Comparison of ENCODE assay signal across 8 cellular contexts in genomic region chr10:95756061-95756751, GRCh38. TPM values are rescaled to one million over a fixed set of nuclear protein-coding genes. Genes with fewer than 3 reads are reported as not detected.
DNase-seq lines count a peak whose midpoint lies in the region; ATAC-seq and TF ChIP-seq lines count a peak whose summit lies in the region.

ENTPD1 (plus strand) TSS chr10:95756163; CDS start chr10:95756240, 77 bp downstream.

- H3K27ac ChIP-seq in neutrophil: peak within 1 kb of the TSS; percentile 94

- peaks cover 5% of the 10 kb centered on the region for H3K27me3 Mint-ChIP-seq in activated CD8-positive, alpha-beta memory T cell treated with anti-CD3 and anti-CD28 coated beads, Interleukin-2, amount 10 ng/mL, durations not matched to agents 7 days and 5 days

- H3K4me1 ChIP-seq in neutrophil (ENCODE audit: control insufficient read depth in 1 of 2, insufficient read depth in 1 of 2, low read depth in 1 of 2, low read length in 1 of 2): peaks cover 65 to 66% of the 10 kb centered on the region in 2 experiments

- no peaks in the 10 kb centered on the region for H3K27me3 ChIP-seq in neutrophil

- peak; percentile 49 for DNase-seq in activated CD8-positive, alpha-beta memory T cell treated with anti-CD3 and anti-CD28 coated beads, Interleukin-2, amount 10 ng/mL, durations not matched to agents 7 days and 5 days
- DNase-seq in activated CD8-positive, alpha-beta memory T cell treated with anti-CD3 and anti-CD28 coated beads, Interleukin-2, amount 50 U/mL, for 4 hours: no peak
- DNase-seq in SIG-M5 treated with dmso at 0.1 percent for 504 hours (lab: John Stamatoyannopoulos, UW; ENCODE audit: unreplicated experiment): peak; percentile 90
- DNase-seq in fibroblast of villous mesenchyme (ENCODE audit: low read depth): peak; percentile 66
- no peak for DNase-seq in effector CD4-positive, alpha-beta T cell
- DNase-seq in activated CD8-positive, alpha-beta memory T cell treated with anti-CD3 and anti-CD28 coated beads for 24 hours: no peak
- no peak for DNase-seq in DMS114 treated with DMSO at 0.1 percent for 48 hours (lab: John Stamatoyannopoulos, UW; ENCODE audit: unreplicated experiment)

- H3K9me3 Mint-ChIP-seq in activated CD8-positive, alpha-beta memory T cell treated with anti-CD3 and anti-CD28 coated beads, Interleukin-2, amount 10 ng/mL, durations not matched to agents 7 days and 5 days (ENCODE audit: low read depth): peaks cover 4% of the 10 kb centered on the region

- H3K4me3 ChIP-seq in fibroblast of villous mesenchyme (ENCODE audit: low read depth, low read length) (peak within 1 kb of the TSS; percentile 26), neutrophil (ENCODE audit: low read depth in 1 of 2, low read length in 1 of 2) (peak within 1 kb of the TSS; percentile 69 to 92)

- H3K27ac Mint-ChIP-seq in activated CD8-positive, alpha-beta memory T cell treated with anti-CD3 and anti-CD28 coated beads, Interleukin-2, amount 10 ng/mL, durations not matched to agents 7 days and 5 days: peak within 1 kb of the TSS; percentile 95

- H3K36me3 Mint-ChIP-seq in activated CD8-positive, alpha-beta memory T cell treated with anti-CD3 and anti-CD28 coated beads, Interleukin-2, amount 10 ng/mL, durations not matched to agents 7 days and 5 days: peaks cover 50% of the 10 kb centered on the region

- peaks cover 57% of the 10 kb centered on the region for H3K4me1 Mint-ChIP-seq in activated CD8-positive, alpha-beta memory T cell treated with anti-CD3 and anti-CD28 coated beads, Interleukin-2, amount 10 ng/mL, durations not matched to agents 7 days and 5 days

- TF ChIP-seq CTCF in fibroblast of villous mesenchyme (IDR thresholded peaks at IDR 0.05; ENCODE audit: insufficient read depth, low read depth, low read length) (no peak), neutrophil (IDR thresholded peaks at IDR 0.05) (no peak)

- CTCF ChIA-PET in activated CD8-positive, alpha-beta memory T cell treated with anti-CD3 and anti-CD28 coated beads, Interleukin-2, amount 10 ng/mL, durations not matched to agents 7 days and 5 days (lab: Charles Lee): interaction anchor here (1.1 to 8.6 kb wide), 9 partner anchors 11 to 108 kb away, joined by 3 to 74 read pairs (median 9); partner anchors contain the start of gene TCTN3

- no peak for ATAC-seq in activated CD8-positive, alpha-beta memory T cell treated with anti-CD3 and anti-CD28 coated beads, Interleukin-2, amount 10 ng/mL, durations not matched to agents 7 days and 5 days

- no peaks in the 10 kb centered on the region for H3K36me3 ChIP-seq in neutrophil

- H3K9me3 ChIP-seq in neutrophil: no peaks in the 10 kb centered on the region

- H3K4me3 Mint-ChIP-seq in activated CD8-positive, alpha-beta memory T cell treated with anti-CD3 and anti-CD28 coated beads, Interleukin-2, amount 10 ng/mL, durations not matched to agents 7 days and 5 days: peak within 1 kb of the TSS; percentile 89

RNA-seq across cellular contexts. Expression of gene ENTPD1, which starts in this region (rescaled TPM):
- 100 to 1,000 TPM; 150 to 395 TPM for total RNA-seq in activated CD8-positive, alpha-beta memory T cell treated with anti-CD3 and anti-CD28 coated beads, Interleukin-2, amount 10 ng/mL, durations not matched to agents 7 days and 5 days
- 0.86 and 1.3 TPM in 2 replicates for total RNA-seq in fibroblast of villous mesenchyme

Comparison
In these comparisons a context has a peak if more than half of its experiments do, and no peak if none do; other contexts are left out.
1. RNA of gene ENTPD1 (total RNA-seq): 150 to 395 TPM in activated CD8-positive, alpha-beta memory T cell treated with anti-CD3 and anti-CD28 coated beads, Interleukin-2, amount 10 ng/mL, durations not matched to agents 7 days and 5 days; 0.86 to 1.3 TPM in fibroblast of villous mesenchyme; every median in the first group is over 10 times any median in the second.
2. DNase-seq: peak in activated CD8-positive, alpha-beta memory T cell treated with anti-CD3 and anti-CD28 coated beads, Interleukin-2, amount 10 ng/mL, durations not matched to agents 7 days and 5 days (single experiment), SIG-M5 treated with dmso at 0.1 percent for 504 hours (single experiment) and fibroblast of villous mesenchyme (single experiment); none in activated CD8-positive, alpha-beta memory T cell treated with anti-CD3 and anti-CD28 coated beads, Interleukin-2, amount 50 U/mL, for 4 hours (single experiment), effector CD4-positive, alpha-beta T cell (single experiment), activated CD8-positive, alpha-beta memory T cell treated with anti-CD3 and anti-CD28 coated beads for 24 hours (single experiment) and DMS114 treated with DMSO at 0.1 percent for 48 hours (single experiment).